Comparison of ENCODE assay signal across 19 cellular contexts in genomic region chr5:406041-406440, GRCh38. TPM values are rescaled to one million over a fixed set of nuclear protein-coding genes. Genes with fewer than 3 reads are reported as not detected.
DNase-seq lines count a peak whose midpoint lies in the region; ATAC-seq and TF ChIP-seq lines count a peak whose summit lies in the region.
"Had no signal": no experiment of that assay in that cellular context is flagged by ENCODE, and none has a peak within 500 bp of the region (broad histone marks: within the 10 kb centered on the region; RNA-seq: fewer than 3 reads in every experiment).

No MANE protein-coding gene starts in this region.

- no peaks in the 10 kb centered on the region for H3K9me3 Mint-ChIP-seq in neural crest cell
- peaks cover 10% of the 10 kb centered on the region for H3K9me3 Mint-ChIP-seq in stimulated activated memory B cell treated with anti-CD40 and anti-IgM and Interleukin-4, amounts not matched to agents 10 μg/mL and 1 μg/mL and 100 μg/mL, for 72 hours
- H3K9me3 Mint-ChIP-seq: HFFc6 had no signal

- peak overlapping the region; percentile 43 for H3K27ac Mint-ChIP-seq in neural crest cell (ENCODE audit: unreplicated experiment)
- H3K27ac Mint-ChIP-seq in stimulated activated memory B cell treated with anti-CD40 and anti-IgM and Interleukin-4, amounts not matched to agents 10 μg/mL and 1 μg/mL and 100 μg/mL, for 72 hours: peak overlapping the region; percentile 39
- H3K27ac Mint-ChIP-seq: H9, HFFc6 had no signal

- peak overlapping the region; percentile 46 for H3K27ac ChIP-seq in SK-N-MC
- H3K27ac ChIP-seq: KMS-11 had no signal

- intact Hi-C loops in left cardiac atrium (cut with DNase I): no loop called here

- no peak overlapping the region for H3K4me3 Mint-ChIP-seq in neural crest cell
- no peak overlapping the region for H3K4me3 Mint-ChIP-seq in stimulated activated memory B cell treated with anti-CD40 and anti-IgM and Interleukin-4, amounts not matched to agents 10 μg/mL and 1 μg/mL and 100 μg/mL, for 72 hours
- H3K4me3 Mint-ChIP-seq: CD14-positive monocyte, H9, HFFc6 had no signal

- peak; percentile 34 for DNase-seq in activated CD8-positive, alpha-beta memory T cell treated with anti-CD3 and anti-CD28 coated beads, Interleukin-2, amount 50 U/mL, for 48 hours
- no peak for DNase-seq in activated CD8-positive, alpha-beta memory T cell treated with anti-CD3 and anti-CD28 coated beads for 24 hours
- DNase-seq in SK-N-MC (ENCODE audit: low read depth, low spot score) (no peak), neural crest cell (ENCODE audit: low read depth, low spot score) (no peak), NCI-H2171 (lab: John Stamatoyannopoulos, UW) (no peak), left cardiac atrium (no peak), GM19238 (ENCODE audit: insufficient read length, low spot score) (no peak)
- DNase-seq: 8988T, GDM1, HFFc6, MV-4-11, NCI-H1694, NCI-H446, NCI-H526 had no signal

- no peaks in the 10 kb centered on the region for H3K9me3 ChIP-seq in SK-N-MC (ENCODE audit: low read depth, low read length)

- no peak overlapping the region for H3K4me3 ChIP-seq in SK-N-MC

- no peaks in the 10 kb centered on the region for H3K4me1 Mint-ChIP-seq in neural crest cell
- H3K4me1 Mint-ChIP-seq in stimulated activated memory B cell treated with anti-CD40 and anti-IgM and Interleukin-4, amounts not matched to agents 10 μg/mL and 1 μg/mL and 100 μg/mL, for 72 hours: peaks cover 33% of the 10 kb centered on the region

- peaks cover 16% of the 10 kb centered on the region; the same call in 1 of the 2 replicates for H3K36me3 ChIP-seq in SK-N-MC (ENCODE audit: insufficient read depth, low read length)

- no peak for ATAC-seq in stimulated activated memory B cell treated with anti-CD40 and anti-IgM and Interleukin-4, amounts not matched to agents 10 μg/mL and 1 μg/mL and 100 μg/mL, for 72 hours
- ATAC-seq in left cardiac atrium: no peak
- ATAC-seq: Right ventricle myocardium inferior had no signal

- H3K9ac ChIP-seq in SK-N-MC (ENCODE audit: insufficient read length): no peak overlapping the region
- H3K9ac ChIP-seq: KMS-11 had no signal

- H3K27me3 Mint-ChIP-seq in neural crest cell (ENCODE audit: low read depth): peaks cover 4% of the 10 kb centered on the region
- peaks cover 18% of the 10 kb centered on the region for H3K27me3 Mint-ChIP-seq in stimulated activated memory B cell treated with anti-CD40 and anti-IgM and Interleukin-4, amounts not matched to agents 10 μg/mL and 1 μg/mL and 100 μg/mL, for 72 hours

- no peaks in the 10 kb centered on the region for H3K36me3 Mint-ChIP-seq in neural crest cell (ENCODE audit: low read depth)
- H3K36me3 Mint-ChIP-seq in stimulated activated memory B cell treated with anti-CD40 and anti-IgM and Interleukin-4, amounts not matched to agents 10 μg/mL and 1 μg/mL and 100 μg/mL, for 72 hours: peaks cover 45% of the 10 kb centered on the region
- H3K36me3 Mint-ChIP-seq: CD14-positive monocyte had no signal

- TF ChIP-seq CTCF in neural crest cell (conservative IDR thresholded peaks at IDR 0.05): no peak

RNA-seq across cellular contexts. Expression of gene EXOC3, which starts 36.9 kb away (rescaled TPM):
- 56.0 and 61.3 TPM in 2 replicates for total RNA-seq in neural crest cell
- 10 to 100 TPM; 41.4 to 42.3 TPM for total RNA-seq in left cardiac atrium
